ENCODE assay signal across 1 cellular context in genomic region chr5:44809215-44809955, GRCh38.
A peak's percentile ranks its signal among the peaks of the same experiment; 100 is the strongest.
TF ChIP-seq lines count a peak whose summit lies in the region.

No MANE protein-coding gene starts in this region.

TF ChIP-seq in K562, 482 proteins besides CTCF, POLR2A, EP300 and RAD21 (continued from another document and continues in another):
- TF ChIP-seq ZNF449 (CRISPR knock-in tag; IDR thresholded peaks at IDR 0.05) (no peak), ZNF695 (CRISPR knock-in tag; IDR thresholded peaks at IDR 0.05) (no peak), ZBTB11 (CRISPR knock-in tag; IDR thresholded peaks at IDR 0.05) (no peak), ELK3 (CRISPR knock-in tag; IDR thresholded peaks at IDR 0.05) (no peak), USF1 (CRISPR knock-in tag; IDR thresholded peaks at IDR 0.05) (no peak), GABPB1 (CRISPR knock-in tag; IDR thresholded peaks at IDR 0.05) (no peak; the same call in 1 of the 2 replicates), DEAF1 (CRISPR knock-in tag; IDR thresholded peaks at IDR 0.05) (no peak), SMAD1 (IDR thresholded peaks at IDR 0.05; ENCODE audit: low read depth, low read length, partially characterized antibody) (peak; percentile 1), TSHZ1 (CRISPR knock-in tag; IDR thresholded peaks at IDR 0.05) (no peak), PTRF (tag; IDR thresholded peaks at IDR 0.05) (no peak), HNRNPLL (IDR thresholded peaks at IDR 0.05; ENCODE audit: low read depth, low read length, poor library complexity, severe bottlenecking) (peak; percentile 43), RBM15 (IDR thresholded peaks at IDR 0.05; ENCODE audit: insufficient read depth, low read length) (no peak), ZNF263 (CRISPR knock-in tag; IDR thresholded peaks at IDR 0.05; ENCODE audit: borderline replicate concordance) (peak; percentile 16; the same call in 1 of the 2 replicates), HDGF (IDR thresholded peaks at IDR 0.05) (no peak), AFF1 (IDR thresholded peaks at IDR 0.05; ENCODE audit: low read depth in 1 of 2, partially characterized antibody in 2 of 2) (peak in 1 of 2 experiments; percentile 16), NRF1 (conservative IDR thresholded peaks at IDR 0.05 in 1 of 2, IDR thresholded peaks at IDR 0.05 in 1 of 2) (peak; percentile 64 to 67), ZBED1 (IDR thresholded peaks at IDR 0.05) (no peak), CREM (IDR thresholded peaks at IDR 0.05; ENCODE audit: low read depth) (peak; percentile 64), RBBP5 (IDR thresholded peaks at IDR 0.05; ENCODE audit: borderline replicate concordance, insufficient read depth, low read length, poor library complexity, severe bottlenecking) (peak; percentile 99), NBN (IDR thresholded peaks at IDR 0.05; ENCODE audit: low read depth) (no peak), ZNF655 (CRISPR knock-in tag; IDR thresholded peaks at IDR 0.05) (no peak), CHD2 (IDR thresholded peaks at IDR 0.05; ENCODE audit: low read depth, low read length) (no peak; the same call in 1 of the 2 replicates), THAP7 (CRISPR knock-in tag; IDR thresholded peaks at IDR 0.05) (no peak), TCF7 (IDR thresholded peaks at IDR 0.05; ENCODE audit: borderline replicate concordance) (no peak), ZZZ3 (IDR thresholded peaks at IDR 0.05) (no peak), MYC (IDR thresholded peaks at IDR 0.05; ENCODE audit: low read depth, low read length) (peak; percentile 46), MYC (CRISPR knock-in tag; IDR thresholded peaks at IDR 0.05; ENCODE audit: borderline replicate concordance, low read depth) (peak; percentile 1; the same call in 1 of the 2 replicates), CREB1 (IDR thresholded peaks at IDR 0.05) (peak; percentile 46; the same call in 1 of the 2 replicates), CREB1 (CRISPR knock-in tag; IDR thresholded peaks at IDR 0.05) (no peak), CEBPG (CRISPR knock-in tag; IDR thresholded peaks at IDR 0.05) (no peak), CEBPG (tag; conservative IDR thresholded peaks at IDR 0.05 in 1 of 2, IDR thresholded peaks at IDR 0.05 in 1 of 2) (no peak), HOXB6 (CRISPR knock-in tag; IDR thresholded peaks at IDR 0.05; ENCODE audit: borderline replicate concordance) (no peak), ZNF398 (CRISPR knock-in tag; IDR thresholded peaks at IDR 0.05) (no peak), MXI1 (IDR thresholded peaks at IDR 0.05; ENCODE audit: low read depth, low read length) (peak; percentile 74), ZNF224 (CRISPR knock-in tag; IDR thresholded peaks at IDR 0.05) (no peak), STAG1 (CRISPR knock-in tag; IDR thresholded peaks at IDR 0.05; ENCODE audit: borderline replicate concordance) (0 out of 2 replicates have a peak, but pooled peaks have one; percentile 7), HIVEP1 (CRISPR knock-in tag; IDR thresholded peaks at IDR 0.05) (no peak)
